ENCODE assay signal across 17 cellular contexts in genomic region chr14:50797250-50798047, GRCh38. TPM values are rescaled to one million over a fixed set of nuclear protein-coding genes. Genes with fewer than 3 reads are reported as not detected.
DNase-seq lines count a peak whose midpoint lies in the region; ATAC-seq and TF ChIP-seq lines count a peak whose summit lies in the region.
"Had no signal": no experiment of that assay in that cellular context is flagged by ENCODE, and none has a peak within 500 bp of the region (broad histone marks: within the 10 kb centered on the region; RNA-seq: fewer than 3 reads in every experiment).

No MANE protein-coding gene starts in this region.

- no peak for TF ChIP-seq CTCF in kidney epithelial cell (IDR thresholded peaks at IDR 0.05; ENCODE audit: insufficient read depth, low read length, poor library complexity, severe bottlenecking)

- no peak overlapping the region for H3K4me3 ChIP-seq in kidney epithelial cell (ENCODE audit: low read depth, low read length)
- H3K4me3 ChIP-seq: colonic mucosa had no signal

- no peaks in the 10 kb centered on the region for H3K9me3 Mint-ChIP-seq in activated T-helper 17 cell treated with anti-CD3 and anti-CD28 coated beads, Interleukin-2, amount 50 U/mL, for 72 hours
- no peaks in the 10 kb centered on the region for H3K9me3 Mint-ChIP-seq in stimulated activated effector memory CD8-positive, alpha-beta T cell treated with anti-CD3 and anti-CD28 coated beads, Interleukin-12 subunit alpha, Interleukin-12 subunit beta, amount 100 ng/mL, for 72 hours

- no peak overlapping the region for H3K4me3 Mint-ChIP-seq in activated T-helper 17 cell treated with anti-CD3 and anti-CD28 coated beads, Interleukin-2, amount 50 U/mL, for 72 hours
- H3K4me3 Mint-ChIP-seq in stimulated activated effector memory CD8-positive, alpha-beta T cell treated with anti-CD3 and anti-CD28 coated beads, Interleukin-12 subunit alpha, Interleukin-12 subunit beta, amount 100 ng/mL, for 72 hours, result no peak overlapping the region

- H3K36me3 Mint-ChIP-seq in activated T-helper 17 cell treated with anti-CD3 and anti-CD28 coated beads, Interleukin-2, amount 50 U/mL, for 72 hours (ENCODE audit: low read depth), result peaks cover 8% of the 10 kb centered on the region
- H3K36me3 Mint-ChIP-seq in stimulated activated effector memory CD8-positive, alpha-beta T cell treated with anti-CD3 and anti-CD28 coated beads, Interleukin-12 subunit alpha, Interleukin-12 subunit beta, amount 100 ng/mL, for 72 hours, result peaks cover 12% of the 10 kb centered on the region

- H3K4me1 Mint-ChIP-seq in activated T-helper 17 cell treated with anti-CD3 and anti-CD28 coated beads, Interleukin-2, amount 50 U/mL, for 72 hours, result peaks cover 23% of the 10 kb centered on the region
- H3K4me1 Mint-ChIP-seq in stimulated activated effector memory CD8-positive, alpha-beta T cell treated with anti-CD3 and anti-CD28 coated beads, Interleukin-12 subunit alpha, Interleukin-12 subunit beta, amount 100 ng/mL, for 72 hours, result peaks cover 41% of the 10 kb centered on the region

- DNase-seq in Caki2 (ENCODE audit: low read depth), result peak; percentile 53
- DNase-seq in kidney epithelial cell (ENCODE audit: low read depth), result peak; percentile 51
- no peak for DNase-seq in stimulated activated effector memory CD8-positive, alpha-beta T cell treated with anti-CD3 and anti-CD28 coated beads, Interleukin-12 subunit alpha, Interleukin-12 subunit beta, amount 100 ng/mL, for 72 hours (ENCODE audit: low spot score in 2 of 2)
- no peak for DNase-seq in GM03348 (ENCODE audit: low spot score)
- DNase-seq in NCI-H2029 (lab: John Stamatoyannopoulos, UW), result no peak
- no peak for DNase-seq in OCI-M2 (lab: John Stamatoyannopoulos, UW; ENCODE audit: unreplicated experiment)
- DNase-seq: activated CD4-positive, alpha-beta T cell treated with anti-CD3 and anti-CD28 coated beads, Interleukin-2, amount 50 U/mL, for 48 hours; activated naive CD4-positive, alpha-beta T cell treated with anti-CD3 and anti-CD28 coated beads, Interleukin-2, amount 50 U/mL, for 16 hours; colonic mucosa; DMS 273 treated with DMSO at 0.1 percent for 48 hours; left cardiac atrium; NCI-H1436 treated with DMSO at 0.1 percent for 48 hours; NCI-H226; right cardiac atrium; Right ventricle myocardium superior; T-helper 1 cell had no signal

- ATAC-seq in activated T-helper 17 cell treated with anti-CD3 and anti-CD28 coated beads, Interleukin-2, amount 50 U/mL, for 72 hours (replicated peaks), result no peak
- ATAC-seq in stimulated activated effector memory CD8-positive, alpha-beta T cell treated with anti-CD3 and anti-CD28 coated beads, Interleukin-12 subunit alpha, Interleukin-12 subunit beta, amount 100 ng/mL, for 72 hours, result no peak
- ATAC-seq: left cardiac atrium, right cardiac atrium had no signal

- H3K27ac Mint-ChIP-seq in activated T-helper 17 cell treated with anti-CD3 and anti-CD28 coated beads, Interleukin-2, amount 50 U/mL, for 72 hours, result peak overlapping the region; percentile 76
- H3K27ac Mint-ChIP-seq in stimulated activated effector memory CD8-positive, alpha-beta T cell treated with anti-CD3 and anti-CD28 coated beads, Interleukin-12 subunit alpha, Interleukin-12 subunit beta, amount 100 ng/mL, for 72 hours, result peak overlapping the region; percentile 26

- H3K27me3 ChIP-seq in kidney epithelial cell (ENCODE audit: control insufficient read depth, insufficient read depth, low read length), result no peaks in the 10 kb centered on the region
- H3K27me3 ChIP-seq: colonic mucosa had no signal

- no peaks in the 10 kb centered on the region for H3K36me3 ChIP-seq in kidney epithelial cell (ENCODE audit: control insufficient read depth, insufficient read depth, low read length)

- in situ Hi-C loops in Caki2 (cut with HindIII; ENCODE audit: low pct_unique_long_range_greater_than_20kb, low sequenced_read_pairs), result no loop called here

- H3K27me3 Mint-ChIP-seq in activated T-helper 17 cell treated with anti-CD3 and anti-CD28 coated beads, Interleukin-2, amount 50 U/mL, for 72 hours, result no peaks in the 10 kb centered on the region

RNA-seq across cellular contexts. Expression of gene NIN, which starts 33.5 kb away (rescaled TPM):
- total RNA-seq in Caki2 (2014; rRNA removed; shearing (Covaris generic); ENCODE audit: low replicate concordance), result 7.0 and 11.0 TPM in 2 replicates
- 10 to 100 TPM; 25.9 to 42.2 TPM for total RNA-seq in activated T-helper 17 cell treated with anti-CD3 and anti-CD28 coated beads, Interleukin-2, amount 50 U/mL, for 72 hours
- total RNA-seq in kidney epithelial cell, result 27.7 and 28.9 TPM in 2 replicates

Comparison
In these comparisons a context has a peak if more than half of its experiments do, and no peak if none do; other contexts are left out.
1. DNase-seq: peak in Caki2 (single experiment) and kidney epithelial cell (single experiment); none in stimulated activated effector memory CD8-positive, alpha-beta T cell treated with anti-CD3 and anti-CD28 coated beads, Interleukin-12 subunit alpha, Interleukin-12 subunit beta, amount 100 ng/mL, for 72 hours (0 of 2), GM03348 (single experiment), NCI-H2029 (single experiment) and OCI-M2 (single experiment).